15 cellular contexts compared by ENCODE assay signal in the genomic region with DNA sequence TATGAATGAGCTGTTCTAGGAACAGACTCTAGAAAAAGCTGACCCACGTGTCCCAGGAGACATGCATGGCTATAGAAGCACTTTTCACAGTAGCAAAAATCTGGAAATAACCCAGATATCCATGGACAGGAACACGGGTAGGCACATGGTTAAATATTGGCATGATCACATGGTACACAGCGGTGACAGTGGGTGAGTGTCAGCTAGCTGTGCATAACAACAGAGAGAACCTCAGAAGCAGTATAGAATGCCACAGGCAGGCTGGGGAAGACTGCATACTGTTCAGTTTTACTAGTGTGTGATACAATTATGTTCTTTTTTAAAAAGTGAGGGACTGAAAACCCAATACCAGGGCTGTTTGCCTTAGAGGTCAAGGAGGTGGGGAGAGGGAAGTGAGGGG. TPM values are rescaled to one million over a fixed set of nuclear protein-coding genes. Genes with fewer than 3 reads are reported as not detected.
DNase-seq lines count a peak whose midpoint lies in the region; ATAC-seq and TF ChIP-seq lines count a peak whose summit lies in the region.
"Had no signal": no experiment of that assay in that cellular context is flagged by ENCODE, and none has a peak within 500 bp of the region (broad histone marks: within the 10 kb centered on the region; RNA-seq: fewer than 3 reads in every experiment).

No MANE protein-coding gene starts in this region.

- H3K9me3 ChIP-seq in PC-3 (ENCODE audit: low read length) (no peaks in the 10 kb centered on the region), mucosa of descending colon (no peaks in the 10 kb centered on the region), tibial artery (no peaks in the 10 kb centered on the region)
- H3K9me3 ChIP-seq: BE2C had no signal

- H3K4me1 Mint-ChIP-seq in endothelial cell (ENCODE audit: unreplicated experiment) (peaks cover 83% of the 10 kb centered on the region), Calu3 (ENCODE audit: low read depth, unreplicated experiment) (peaks cover 10% of the 10 kb centered on the region)

- intact Hi-C loops in PC-3 (cut with micrococcal nuclease) (no loop called here), mucosa of descending colon (cut with DNase I, micrococcal nuclease) (no loop called here), tibial artery (cut with DNase I; ENCODE audit: low total_unique reads) (no loop called here), Calu3 (cut with micrococcal nuclease; ENCODE audit: unreplicated experiment) (no loop called here)

- H3K4me3 ChIP-seq in PC-3 (ENCODE audit: low read length) = no peak overlapping the region
- H3K4me3 ChIP-seq in mucosa of descending colon = no peak overlapping the region
- H3K4me3 ChIP-seq in tibial artery = no peak overlapping the region
- H3K4me3 ChIP-seq: smooth muscle cell had no signal

- H3K36me3 ChIP-seq in PC-3 (ENCODE audit: low read depth, low read length) (no peaks in the 10 kb centered on the region), mucosa of descending colon (ENCODE audit: low read depth) (no peaks in the 10 kb centered on the region), tibial artery (no peaks in the 10 kb centered on the region)
- H3K36me3 ChIP-seq: BE2C had no signal

- H3F3A ChIP-seq in PC-3 (ENCODE audit: low read length, unreplicated experiment) = no peaks in the 10 kb centered on the region

- H3K27me3 ChIP-seq in PC-3 (ENCODE audit: low read length) (no peaks in the 10 kb centered on the region), tibial artery (no peaks in the 10 kb centered on the region)
- H3K27me3 ChIP-seq: BE2C had no signal

- H3K4me1 ChIP-seq in PC-3 (ENCODE audit: insufficient read depth, low read length) (peaks cover 12% of the 10 kb centered on the region; the same call in 1 of the 2 replicates), mucosa of descending colon (ENCODE audit: low read depth) (peaks cover 43% of the 10 kb centered on the region), tibial artery (peaks cover 6 to 97% (median 68%) of the 10 kb centered on the region in 4 donors)

- H3K27ac Mint-ChIP-seq in endothelial cell (ENCODE audit: unreplicated experiment) (peak overlapping the region; percentile 76), Calu3 (ENCODE audit: unreplicated experiment) (no peak overlapping the region)

- CTCF ChIA-PET in PC-3 (lab: Charles Lee) = no interaction called here
- CTCF ChIA-PET in Calu3 (lab: Charles Lee) = interaction anchor here (0.6 kb wide), 1 partner anchor 9 kb away, joined by 9 read pairs; no protein-coding TSS in a partner anchor

- H3K4me2 ChIP-seq in PC-3 (ENCODE audit: low read length) = no peak overlapping the region
- H3K4me2 ChIP-seq: smooth muscle cell had no signal

- H3K9ac ChIP-seq in PC-3 (ENCODE audit: low read length) = no peak overlapping the region

- peaks cover 25% of the 10 kb centered on the region; the same call in 1 of the 2 replicates for H4K20me1 ChIP-seq in PC-3 (ENCODE audit: low read length)

- H3K27ac ChIP-seq in PC-3 (ENCODE audit: low read length) (no peak overlapping the region), tibial artery (peak overlapping the region; percentile 33 to 75)

- no peaks in the 10 kb centered on the region for H3K9me3 Mint-ChIP-seq in endothelial cell (ENCODE audit: unreplicated experiment)
- H3K9me3 Mint-ChIP-seq in Calu3 (ENCODE audit: low read depth, unreplicated experiment) = no peaks in the 10 kb centered on the region

- BruUV-seq in PC-3 (replicated peaks; lab: Mats Ljungman, UMichigan) = no TSS peak
- no TSS peak for BruUV-seq in Calu3 (replicated peaks; lab: Mats Ljungman, UMichigan)

- no peaks in the 10 kb centered on the region for H3K9me2 ChIP-seq in PC-3 (replicated peaks; ENCODE audit: low read length)

- POLR2A ChIA-PET in PC-3 (lab: Charles Lee; ENCODE audit: unreplicated experiment) = no interaction called here

- H2AFZ ChIP-seq in PC-3 (ENCODE audit: low read length) = no peak overlapping the region

- peaks cover 13% of the 10 kb centered on the region for H3K27me3 Mint-ChIP-seq in endothelial cell (ENCODE audit: unreplicated experiment)
- no peaks in the 10 kb centered on the region for H3K27me3 Mint-ChIP-seq in Calu3 (ENCODE audit: unreplicated experiment)

- no peak overlapping the region for H3K4me3 Mint-ChIP-seq in endothelial cell (ENCODE audit: unreplicated experiment)
- H3K4me3 Mint-ChIP-seq in Calu3 (ENCODE audit: low read depth, unreplicated experiment) = no peak overlapping the region

- peaks cover 75% of the 10 kb centered on the region for H3K79me2 ChIP-seq in PC-3 (ENCODE audit: low read length)

- DNase-seq in PC-3 (no peak), endothelial cell (ENCODE audit: low spot score) (no peak), mucosa of descending colon (no peak), tibial artery (no peak), NCI-H748 (lab: John Stamatoyannopoulos, UW; ENCODE audit: unreplicated experiment) (no peak), NCI-H774 (lab: John Stamatoyannopoulos, UW) (no peak), Calu3 (no peak)
- DNase-seq: activated naive CD4-positive, alpha-beta T cell treated with Interleukin-2 at 50 U/mL for 16 hours; BE2C; mesenchymal stem cell; NCI-H1417 treated with DMSO at 0.1 percent for 48 hours; NCI-H2227 treated with DMSO at 0.1 percent for 48 hours; SHP77 treated with DMSO at 0.1 percent for 48 hours; stimulated activated naive CD4-positive, alpha-beta T cell had no signal

- H3K36me3 Mint-ChIP-seq in endothelial cell (ENCODE audit: low read depth, unreplicated experiment) = peaks cover 20% of the 10 kb centered on the region
- peaks cover 10% of the 10 kb centered on the region for H3K36me3 Mint-ChIP-seq in Calu3 (ENCODE audit: insufficient read depth, unreplicated experiment)

- ATAC-seq in PC-3 = peak; percentile 48
- peak; percentile 57 for ATAC-seq in mucosa of descending colon

- TF ChIP-seq CTCF in PC-3 (conservative IDR thresholded peaks at IDR 0.05; ENCODE audit: low read depth, low read length) (no peak), endothelial cell (IDR thresholded peaks at IDR 0.05; ENCODE audit: unreplicated experiment) (no peak), mucosa of descending colon (IDR thresholded peaks at IDR 0.05) (no peak), tibial artery (IDR thresholded peaks at IDR 0.05) (no peak), Calu3 (IDR thresholded peaks at IDR 0.05; ENCODE audit: unreplicated experiment) (no peak)

RNA-seq across cellular contexts. Expression of gene EPN2, which starts 31.4 kb away (rescaled TPM):
- total RNA-seq in PC-3 (2014; rRNA removed) = 46.4 and 50.6 TPM in 2 replicates
- total RNA-seq in endothelial cell (ENCODE audit: unreplicated experiment) = 74.5 TPM
- 10 to 100 TPM; 32.6 to 75.8 (median 45.0) TPM for total RNA-seq in mucosa of descending colon
- 31.3 and 31.6 TPM in 2 replicates for total RNA-seq in Calu3 (2022)
